17 cellular contexts compared by ENCODE assay signal in genomic region chr5:168590666-168591065, GRCh38. TPM values are rescaled to one million over a fixed set of nuclear protein-coding genes. Genes with fewer than 3 reads are reported as not detected.
DNase-seq lines count a peak whose midpoint lies in the region; ATAC-seq, FAIRE-seq and TF ChIP-seq lines count a peak whose summit lies in the region.
"Had no signal": no experiment of that assay in that cellular context is flagged by ENCODE, and none has a peak within 500 bp of the region (broad histone marks: within the 10 kb centered on the region; RNA-seq: fewer than 3 reads in every experiment).

No MANE protein-coding gene starts in this region.

- H3K36me3 ChIP-seq in Peyer's patch: no peaks in the 10 kb centered on the region
- no peaks in the 10 kb centered on the region for H3K36me3 ChIP-seq in endodermal cell (ENCODE audit: control insufficient read depth, insufficient read depth, low read length)
- H3K36me3 ChIP-seq in liver (ENCODE audit: control insufficient read depth in 4 of 4, insufficient read depth in 3 of 4, low read depth in 1 of 4, low read length in 3 of 4): no peaks in the 10 kb centered on the region
- no peaks in the 10 kb centered on the region for H3K36me3 ChIP-seq in pancreas
- H3K36me3 ChIP-seq in heart right ventricle: no peaks in the 10 kb centered on the region
- H3K36me3 ChIP-seq: BLaER1 treated with 17β-estradiol and CSF1 and Interleukin-3, amounts not matched to agents 10 nM and 100 nM had no signal

- 95% methylated on average over 3 of the region's 3 CpGs; no CpG with 5 or more reads in 1 of the 2 experiments for WGBS in endodermal cell (ENCODE audit: insufficient coverage in 1 of 2, insufficient read length in 1 of 2), 2 experiments
- 30% methylated on average over 3 of the region's 3 CpGs for WGBS in liver
- WGBS in pancreas, 2 donors: 48 to 54% methylated on average over 3 of the region's 3 CpGs
- 82 to 91% methylated on average over 3 of the region's 3 CpGs for WGBS in heart right ventricle, 2 donors

- FAIRE-seq in pancreas (lab: Jason Lieb, UNC): no peak
- FAIRE-seq: H54, HTR-8/SVneo had no signal

- peaks cover 14% of the 10 kb centered on the region for H3K4me1 Mint-ChIP-seq in endodermal cell
- H3K4me1 Mint-ChIP-seq: CD4-positive, CD25-positive, alpha-beta regulatory T cell had no signal

- no peaks in the 10 kb centered on the region for H3K36me3 Mint-ChIP-seq in endodermal cell (ENCODE audit: low read depth)
- H3K36me3 Mint-ChIP-seq: CD4-positive, CD25-positive, alpha-beta regulatory T cell had no signal

- no peak overlapping the region for H3K27ac Mint-ChIP-seq in endodermal cell
- H3K27ac Mint-ChIP-seq: CD4-positive, CD25-positive, alpha-beta regulatory T cell had no signal

- TF ChIP-seq POLR2A in Peyer's patch (IDR thresholded peaks at IDR 0.05): peak in 1 of 2 donors; percentile 27

- peaks cover 23% of the 10 kb centered on the region for H3K27me3 Mint-ChIP-seq in endodermal cell (ENCODE audit: insufficient read depth)

- peak overlapping the region in 1 of 4 donors; percentile 15 for H3K4me3 ChIP-seq in Peyer's patch
- no peak overlapping the region for H3K4me3 ChIP-seq in endodermal cell (ENCODE audit: low read length)
- no peak overlapping the region for H3K4me3 ChIP-seq in liver (ENCODE audit: low read depth in 1 of 3, low read length in 3 of 3)
- no peak overlapping the region for H3K4me3 ChIP-seq in pancreas
- H3K4me3 ChIP-seq in heart right ventricle: no peak overlapping the region
- no peak overlapping the region for H3K4me3 ChIP-seq in dorsolateral prefrontal cortex
- H3K4me3 ChIP-seq: BLaER1 treated with 17β-estradiol and CSF1 and Interleukin-3, amounts not matched to agents 10 nM and 100 nM had no signal

- TF ChIP-seq CTCF in Peyer's patch (IDR thresholded peaks at IDR 0.05): no peak
- TF ChIP-seq CTCF in endodermal cell (conservative IDR thresholded peaks at IDR 0.05): no peak
- TF ChIP-seq CTCF in liver (IDR thresholded peaks at IDR 0.05; ENCODE audit: low read depth, low read length, missing input control): no peak
- no peak for TF ChIP-seq CTCF in pancreas (IDR thresholded peaks at IDR 0.05)
- TF ChIP-seq CTCF in heart right ventricle (IDR thresholded peaks at IDR 0.05): no peak
- no peak for TF ChIP-seq CTCF in dorsolateral prefrontal cortex (IDR thresholded peaks at IDR 0.05 in 54 of 56, conservative IDR thresholded peaks at IDR 0.05 in 2 of 56; ENCODE audit: low read depth in 1 of 56, partially characterized antibody in 56 of 56)

- H3K27me3 ChIP-seq in Peyer's patch: no peaks in the 10 kb centered on the region
- H3K27me3 ChIP-seq in endodermal cell (ENCODE audit: control insufficient read depth, insufficient read depth, low read length, poor library complexity, severe bottlenecking): no peaks in the 10 kb centered on the region
- H3K27me3 ChIP-seq in liver (ENCODE audit: control insufficient read depth in 4 of 4, insufficient read depth in 4 of 4, low read length in 3 of 4): no peaks in the 10 kb centered on the region
- no peaks in the 10 kb centered on the region for H3K27me3 ChIP-seq in pancreas
- peaks cover 0 to 13% (median 0%) of the 10 kb centered on the region in 7 donors for H3K27me3 ChIP-seq in heart right ventricle
- no peaks in the 10 kb centered on the region for H3K27me3 ChIP-seq in dorsolateral prefrontal cortex
- H3K27me3 ChIP-seq: BLaER1 treated with 17β-estradiol and CSF1 and Interleukin-3, amounts not matched to agents 10 nM and 100 nM had no signal

- H3K9ac ChIP-seq in endodermal cell (ENCODE audit: extremely low read depth, low read length, poor library complexity, severe bottlenecking): no peak overlapping the region
- H3K9ac ChIP-seq in liver (ENCODE audit: low read depth in 1 of 2, low read length in 2 of 2): peak overlapping the region in 1 of 2 donors; percentile 9
- H3K9ac ChIP-seq: BLaER1 treated with 17β-estradiol and CSF1 and Interleukin-3, amounts not matched to agents 10 nM and 100 nM had no signal

- TF ChIP-seq RAD21 in liver (IDR thresholded peaks at IDR 0.05): peak in 1 of 2 donors; percentile 34

- H3K4me1 ChIP-seq in Peyer's patch (peaks cover 0 to 13% (median 0%) of the 10 kb centered on the region in 4 donors), endodermal cell (ENCODE audit: control insufficient read depth, insufficient read depth, low read length) (no peaks in the 10 kb centered on the region), liver (ENCODE audit: control insufficient read depth in 4 of 4, insufficient read depth in 4 of 4, low read length in 3 of 4) (peaks cover 9 to 27% (median 20%) of the 10 kb centered on the region in 4 donors), pancreas (peaks cover 0 to 16% (median 3%) of the 10 kb centered on the region in 3 donors), heart right ventricle (no peaks in the 10 kb centered on the region)
- H3K4me1 ChIP-seq: BLaER1 treated with 17β-estradiol and CSF1 and Interleukin-3, amounts not matched to agents 10 nM and 100 nM had no signal

- H3K27ac ChIP-seq in Peyer's patch (peak overlapping the region in 2 of 4 donors; percentile 47 to 85), endodermal cell (ENCODE audit: low read depth, low read length) (no peak overlapping the region), liver (ENCODE audit: low read depth in 1 of 2, low read length in 2 of 2) (peak overlapping the region; percentile 91 to 98), pancreas (no peak overlapping the region), heart right ventricle (no peak overlapping the region), dorsolateral prefrontal cortex (no peak overlapping the region)
- H3K27ac ChIP-seq: BLaER1 treated with 17β-estradiol and CSF1 and Interleukin-3, amounts not matched to agents 10 nM and 100 nM had no signal

- intact Hi-C loops in pancreas (cut with DNase I): no loop called here
- intact Hi-C loops in heart right ventricle (cut with DNase I): no loop called here
- intact Hi-C loops in dorsolateral prefrontal cortex (cut with DNase I): no loop called here

- H3K9me3 ChIP-seq in Peyer's patch (no peaks in the 10 kb centered on the region), endodermal cell (ENCODE audit: control insufficient read depth, low read length) (no peaks in the 10 kb centered on the region), liver (ENCODE audit: control insufficient read depth in 4 of 4, low read length in 3 of 4) (no peaks in the 10 kb centered on the region), pancreas (no peaks in the 10 kb centered on the region), heart right ventricle (no peaks in the 10 kb centered on the region)
- H3K9me3 ChIP-seq: BLaER1 treated with 17β-estradiol and CSF1 and Interleukin-3, amounts not matched to agents 10 nM and 100 nM had no signal

- DNase-seq in Peyer's patch (peak in 2 of 3 donors; percentile 61 to 67), endodermal cell (peak; percentile 22), pancreas (no peak), KBM-7 (no peak), heart right ventricle (no peak), SW480 (ENCODE audit: low spot score) (no peak), dorsolateral prefrontal cortex (no peak)
- DNase-seq: 8988T; AML-193; CD4-positive, CD25-positive, alpha-beta regulatory T cell; DMS53; GF-D8 had no signal

- ATAC-seq in pancreas (peak in 3 of 4 donors; percentile 29 to 43 (median 31)), heart right ventricle (no peak)
- ATAC-seq: HCT116 had no signal

- in situ Hi-C loops in KBM-7 (cut with MboI; ENCODE audit: low pct_unique_long_range_greater_than_20kb, low sequenced_read_pairs): no loop called here

- H3K9me3 Mint-ChIP-seq in endodermal cell: peaks cover 3% of the 10 kb centered on the region

- no peak overlapping the region for H3K4me3 Mint-ChIP-seq in endodermal cell
- H3K4me3 Mint-ChIP-seq: CD4-positive, CD25-positive, alpha-beta regulatory T cell had no signal

TF ChIP-seq in liver, 16 proteins besides CTCF, POLR2A, EP300 and RAD21:
- no peak for TF ChIP-seq FOXA1 (IDR thresholded peaks at IDR 0.05)
- TF ChIP-seq SP1 (IDR thresholded peaks at IDR 0.05): peak; percentile 27
- peak; percentile 37 to 54 for TF ChIP-seq HNF4A (conservative IDR thresholded peaks at IDR 0.05)
- peak in 1 of 2 donors; percentile 37 for TF ChIP-seq RXRA (IDR thresholded peaks at IDR 0.05)
- peak in 1 of 2 donors; percentile 22 for TF ChIP-seq JUND (IDR thresholded peaks at IDR 0.05)

RNA-seq across cellular contexts. Expression of gene PANK3, which starts 11.5 kb away (rescaled TPM):
- 10 to 100 TPM; 29.7 to 94.8 (median 73.1) TPM for total RNA-seq in Peyer's patch
- 100 to 1,000 TPM; 101 to 111 TPM for total RNA-seq in endodermal cell
- 64.0 TPM for polyA plus RNA-seq in endodermal cell (2013, experiment 1 of 2)
- polyA plus RNA-seq in endodermal cell (2013, experiment 2 of 2): 69.9 TPM
- total RNA-seq in liver: 10 to 100 TPM; 68.2 to 79.4 TPM
- 10 to 100 TPM; 10.9 to 16.5 TPM for polyA plus RNA-seq in liver
- 10 to 100 TPM; 12.8 to 25.8 (median 20.5) TPM for total RNA-seq in pancreas
- polyA plus RNA-seq in pancreas: 1 to 10 TPM; 2.2 to 6.0 TPM
- 10 to 100 TPM; 26.0 to 46.6 (median 33.7) TPM for total RNA-seq in heart right ventricle
- 1 to 10 TPM; 3.0 to 6.2 TPM for polyA plus RNA-seq in heart right ventricle
- total RNA-seq in dorsolateral prefrontal cortex: 10 to 100 TPM; 40.0 to 84.4 (median 58.4) TPM

Comparison
In these comparisons a context has a peak if more than half of its experiments do, and no peak if none do; other contexts are left out.
1. DNase-seq: peak in Peyer's patch (2 of 3) and endodermal cell (single experiment); none in pancreas (0 of 6), KBM-7 (single experiment), heart right ventricle (0 of 2), SW480 (single experiment) and dorsolateral prefrontal cortex (0 of 10).
2. H3K27ac ChIP-seq: peak in liver (2 of 2); none in endodermal cell (single experiment), pancreas (0 of 4), heart right ventricle (0 of 10) and dorsolateral prefrontal cortex (0 of 59).
3. ATAC-seq: peak in pancreas (3 of 4); none in heart right ventricle (0 of 8).